Comparison of ENCODE assay signal across 14 cellular contexts in the genomic region with DNA sequence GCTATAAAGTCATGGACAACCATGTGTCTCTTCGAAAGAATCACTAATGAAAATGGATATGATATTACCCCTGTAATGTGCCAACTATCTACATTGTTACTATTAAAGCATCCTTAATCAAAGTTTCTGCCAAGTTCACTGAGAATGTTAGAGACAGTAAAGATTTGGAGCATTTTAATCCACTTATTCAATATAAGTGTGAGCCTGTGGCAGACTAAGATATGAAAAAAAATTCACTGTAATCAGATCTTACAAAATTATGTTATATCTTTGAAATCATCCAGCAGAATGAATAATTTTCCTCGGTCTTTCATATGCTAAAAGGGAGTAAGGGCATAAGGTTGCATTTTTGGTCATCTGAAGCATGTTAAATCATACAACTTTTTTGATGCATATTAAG. TPM values are rescaled to one million over a fixed set of nuclear protein-coding genes. Genes with fewer than 3 reads are reported as not detected.
DNase-seq lines count a peak whose midpoint lies in the region; ATAC-seq, FAIRE-seq and TF ChIP-seq lines count a peak whose summit lies in the region.
"Had no signal": no experiment of that assay in that cellular context is flagged by ENCODE, and none has a peak within 500 bp of the region (broad histone marks: within the 10 kb centered on the region; RNA-seq: fewer than 3 reads in every experiment).

No MANE protein-coding gene starts in this region.

- peak overlapping the region; percentile 65; the same call in 1 of the 2 replicates for H3K27ac ChIP-seq in GM12878 (ENCODE audit: control insufficient read depth, insufficient read depth)

- POLR2A ChIA-PET in GM12878 (lab: Charles Lee): interaction anchor here (0.6 kb wide), 1 partner anchor 1200 kb away, joined by 3 read pairs; no protein-coding TSS in a partner anchor
- POLR2A ChIA-PET in naive thymus-derived CD8-positive, alpha-beta T cell (lab: Charles Lee): no interaction called here

- CTCF ChIA-PET in GM12878 (lab: Yijun Ruan, JAX): interaction anchor here (1.0 to 2.3 kb wide), 6 partner anchors 18 to 101 kb away, joined by 3 to 12 read pairs (median 4); partner anchors contain the start of gene MAML2

- no peak for TF ChIP-seq CTCF in natural killer cell (IDR thresholded peaks at IDR 0.05)
- TF ChIP-seq CTCF in GM12878 (IDR thresholded peaks at IDR 0.05 in 2 of 3, conservative IDR thresholded peaks at IDR 0.05 in 1 of 3; ENCODE audit: control insufficient read depth in 2 of 3, extremely low read depth in 1 of 3, insufficient read depth in 1 of 3, low read depth in 3 of 3, low read length in 3 of 3): no peak
- TF ChIP-seq CTCF in D721Med (IDR thresholded peaks at IDR 0.05; ENCODE audit: insufficient read depth, missing control alignments): no peak

- peak overlapping the region; percentile 80 to 81 for H3K27ac Mint-ChIP-seq in natural killer cell treated with Interleukin-12 subunit alpha and Interleukin-12 subunit beta and Interleukin-15 and Interleukin-18, amount 100 ng/mL, for 72 hours
- H3K27ac Mint-ChIP-seq in natural killer cell: peak overlapping the region in 1 of 2 donors; percentile 25
- H3K27ac Mint-ChIP-seq in naive thymus-derived CD8-positive, alpha-beta T cell: peak overlapping the region in 9 of 10 donors; percentile 3 to 86 (median 48)

- H3K27me3 ChIP-seq in GM12878 (replicated peaks in 1 of 2; ENCODE audit: control insufficient read depth in 2 of 2, insufficient read depth in 2 of 2, low read length in 1 of 2): no peaks in the 10 kb centered on the region

- no peak for FAIRE-seq in GM12878 (lab: Jason Lieb, UNC)
- FAIRE-seq in D721Med (lab: Jason Lieb, UNC): no peak

- in situ Hi-C loops in GM12878 (cut with MboI): no loop called here

- no TSS peak for BruUV-seq in GM12878 (replicated peaks; lab: Mats Ljungman, UMichigan)

- RAD21 ChIA-PET in GM12878 (lab: Charles Lee; ENCODE audit: unreplicated experiment): interaction anchor here (1.5 to 5.0 kb wide), 3 partner anchors 43 to 218 kb away, joined by 4 to 49 read pairs (median 4); no protein-coding TSS in a partner anchor

- SMC1A ChIA-PET in GM12878 (lab: Charles Lee; ENCODE audit: uncharacterized antibody, unreplicated experiment): interaction anchor here (0.6 to 10.4 kb wide), 10 partner anchors 12 to 144 kb away, joined by 3 to 101 read pairs (median 4); partner anchors contain the start of gene MAML2

- intact Hi-C loops in natural killer cell (cut with micrococcal nuclease): no loop called here
- intact Hi-C loops in GM12878 (cut with micrococcal nuclease; ENCODE audit: unreplicated experiment): loop anchor here (1.0 kb wide), 2 partner anchors 26 to 46 kb away; no protein-coding TSS in a partner anchor

- H4K20me1 ChIP-seq in GM12878 (ENCODE audit: control insufficient read depth, insufficient read depth): no peaks in the 10 kb centered on the region

- no peak for TF ChIP-seq POLR2A in GM12878 (IDR thresholded peaks at IDR 0.05; ENCODE audit: low read depth, low read length)

- peaks cover 37% of the 10 kb centered on the region for H3K4me1 ChIP-seq in GM12878 (ENCODE audit: control insufficient read depth, insufficient read depth, low read length)

- H2AFZ ChIP-seq in GM12878 (ENCODE audit: control insufficient read depth, low read depth, low read length): no peak overlapping the region

- DNase-seq in natural killer cell treated with Interleukin-12 subunit alpha and Interleukin-12 subunit beta and Interleukin-15 and Interleukin-18, amount 100 ng/mL, for 72 hours (ENCODE audit: low spot score): no peak
- no peak for DNase-seq in natural killer cell
- DNase-seq in GM12878 (ENCODE audit: low read depth, low spot score): no peak
- DNase-seq in naive thymus-derived CD8-positive, alpha-beta T cell: no peak
- DNase-seq in stimulated activated CD4-positive, alpha-beta T cell treated with anti-CD3 and anti-CD28 coated beads, Interleukin-2, amount 100 ng/mL, for 24 hours: no peak
- DNase-seq in D721Med (ENCODE audit: insufficient read length, low spot score): no peak
- no peak for DNase-seq in NCI-H2227 (lab: John Stamatoyannopoulos, UW; ENCODE audit: unreplicated experiment)
- DNase-seq: activated CD4-positive, alpha-beta T cell treated with anti-CD3 and anti-CD28 coated beads, Interleukin-2, amount 50 U/mL, for 1 hour; Kasumi-1; left ventricle myocardium superior; NCI-H69 had no signal

- H3K27me3 Mint-ChIP-seq in natural killer cell treated with Interleukin-12 subunit alpha and Interleukin-12 subunit beta and Interleukin-15 and Interleukin-18, amount 100 ng/mL, for 72 hours: no peaks in the 10 kb centered on the region
- H3K27me3 Mint-ChIP-seq in natural killer cell (ENCODE audit: low read depth in 2 of 2): no peaks in the 10 kb centered on the region
- H3K27me3 Mint-ChIP-seq in naive thymus-derived CD8-positive, alpha-beta T cell: no peaks in the 10 kb centered on the region

- TF ChIP-seq EP300 in GM12878 (IDR thresholded peaks at IDR 0.05; ENCODE audit: borderline replicate concordance in 1 of 2, control insufficient read depth in 1 of 2, low read depth in 2 of 2, low read length in 2 of 2): no peak

- H3K9me3 ChIP-seq in GM12878 (replicated peaks; ENCODE audit: control insufficient read depth, insufficient read depth, low read length): no peaks in the 10 kb centered on the region

- no peaks in the 10 kb centered on the region for H3K36me3 Mint-ChIP-seq in natural killer cell treated with Interleukin-12 subunit alpha and Interleukin-12 subunit beta and Interleukin-15 and Interleukin-18, amount 100 ng/mL, for 72 hours
- no peaks in the 10 kb centered on the region for H3K36me3 Mint-ChIP-seq in natural killer cell
- peaks cover 0 to 36% (median 8%) of the 10 kb centered on the region in 3 donors for H3K36me3 Mint-ChIP-seq in naive thymus-derived CD8-positive, alpha-beta T cell

- peak overlapping the region; percentile 61 for H3K4me2 ChIP-seq in GM12878 (ENCODE audit: control insufficient read depth, insufficient read depth)

- no peak for TF ChIP-seq RAD21 in GM12878 (IDR thresholded peaks at IDR 0.05; ENCODE audit: insufficient read depth, low read depth, low read length)

- 0 out of 2 replicates have a peak overlapping the region, but pooled peaks have one; percentile 34 for H3K4me3 ChIP-seq in GM12878

- peaks cover 56% of the 10 kb centered on the region for H3K79me2 ChIP-seq in GM12878 (ENCODE audit: control insufficient read depth, insufficient read depth, low read length)

- 77% methylated on average over 2 of the region's 2 CpGs for WGBS in GM12878 (ENCODE audit: insufficient coverage, insufficient replicate concordance, low lambda C conversion rate, missing lambda C conversion rate)

- peak overlapping the region; percentile 70 for H3K4me3 Mint-ChIP-seq in natural killer cell treated with Interleukin-12 subunit alpha and Interleukin-12 subunit beta and Interleukin-15 and Interleukin-18, amount 100 ng/mL, for 72 hours
- H3K4me3 Mint-ChIP-seq in natural killer cell: no peak overlapping the region
- H3K4me3 Mint-ChIP-seq in naive thymus-derived CD8-positive, alpha-beta T cell: peak overlapping the region in 8 of 10 donors; percentile 54 to 74 (median 65)

- H3K9ac ChIP-seq in GM12878 (ENCODE audit: control insufficient read depth, insufficient read depth, low read length): no peak overlapping the region

- H3K4me1 Mint-ChIP-seq in natural killer cell treated with Interleukin-12 subunit alpha and Interleukin-12 subunit beta and Interleukin-15 and Interleukin-18, amount 100 ng/mL, for 72 hours (ENCODE audit: low read depth in 2 of 2): peaks cover 26 to 38% of the 10 kb centered on the region in 2 donors
- H3K4me1 Mint-ChIP-seq in natural killer cell: peaks cover 19 to 27% of the 10 kb centered on the region in 2 donors
- peaks cover 26 to 92% (median 83%) of the 10 kb centered on the region in 4 donors for H3K4me1 Mint-ChIP-seq in naive thymus-derived CD8-positive, alpha-beta T cell

- H3K36me3 ChIP-seq in GM12878 (ENCODE audit: control insufficient read depth in 2 of 2, insufficient read depth in 2 of 2, low read length in 1 of 2): peaks cover 0 to 4% of the 10 kb centered on the region in 2 experiments; a peak in 2 of 4 replicates

- H3K9me3 Mint-ChIP-seq in natural killer cell treated with Interleukin-12 subunit alpha and Interleukin-12 subunit beta and Interleukin-15 and Interleukin-18, amount 100 ng/mL, for 72 hours: no peaks in the 10 kb centered on the region
- no peaks in the 10 kb centered on the region for H3K9me3 Mint-ChIP-seq in natural killer cell
- H3K9me3 Mint-ChIP-seq in naive thymus-derived CD8-positive, alpha-beta T cell: no peaks in the 10 kb centered on the region
- H3K9me3 Mint-ChIP-seq: T-helper 1 cell treated with Interleukin-12 subunit alpha and Interleukin-12 subunit beta and Interleukin-4 antibody, amounts not matched to agents 30 μg/mL and 1 μg/mL, for 36 hours had no signal

- ATAC-seq in natural killer cell treated with Interleukin-12 subunit alpha and Interleukin-12 subunit beta and Interleukin-15 and Interleukin-18, amount 100 ng/mL, for 72 hours: no peak
- ATAC-seq in natural killer cell (no peak), GM12878 (no peak), GM21390 (IDR thresholded peaks at IDR 0.05; ENCODE audit: unreplicated experiment) (no peak)
- ATAC-seq in naive thymus-derived CD8-positive, alpha-beta T cell: peak; percentile 10
- ATAC-seq: esophagus mucosa had no signal

RNA-seq across cellular contexts. Expression of gene MAML2, which starts 49.9 kb away (rescaled TPM):
- total RNA-seq in natural killer cell treated with Interleukin-12 subunit alpha and Interleukin-12 subunit beta and Interleukin-15 and Interleukin-18, amount 100 ng/mL, for 72 hours: 10 to 100 TPM; 15.9 to 21.9 TPM
- total RNA-seq in natural killer cell (10 to 100 TPM; 14.2 to 20.5 (median 16.1) TPM), GM12878 (2014; rRNA removed) (15.0 and 16.0 TPM in 2 replicates), GM12878 (2014; rRNA removed; fragmentation: Illumina TruSeq; extraction: Trizol) (11.4 and 12.6 TPM in 2 replicates), GM12878 (2021) (12.7 and 13.3 TPM in 2 replicates)
- 40.1 and 41.3 TPM in 2 replicates for total RNA-seq in GM12878 (2013; cell fraction: nucleolus; rRNA removed)
- 3.6 TPM for polyA plus RNA-seq in GM12878 (2011; ENCODE audit: low read depth)
- polyA plus RNA-seq in GM12878 (2011; rRNA removed) (12.5 and 15.1 TPM in 2 replicates), GM12878 (2014; fragmentation: Illumina TruSeq; extraction: Trizol) (14.1 and 14.8 TPM in 2 replicates), GM12878 (2014; fragmentation: Nextera tagmentation; extraction: Ambion mirVana) (1 to 10 TPM; 2.5 to 2.6 TPM), GM12878 (2014; rRNA removed) (12.7 and 13.2 TPM in 2 replicates), GM12878 (2016; fragmentation: Nextera tagmentation; extraction: Ambion mirVana) (1 to 10 TPM; 6.8 to 7.5 TPM)
- polyA plus RNA-seq in GM12878 (2011; cell fraction: cytosol; rRNA removed): 15.6 and 18.7 TPM in 2 replicates
- polyA plus RNA-seq in GM12878 (2011; cell fraction: nucleus; rRNA removed): 14.3 and 15.4 TPM in 2 replicates
- polyA plus RNA-seq in GM12878 (2012): 4.3 and 6.8 TPM in 2 replicates
- polyA minus RNA-seq in GM12878 (2011; rRNA and poly(A)+ RNA removed): 40.1 and 42.2 TPM in 2 replicates
- 13.3 and 17.5 TPM in 2 replicates for polyA minus RNA-seq in GM12878 (2011; cell fraction: cytosol; rRNA and poly(A)+ RNA removed)
- polyA minus RNA-seq in GM12878 (2011; cell fraction: nucleus; rRNA and poly(A)+ RNA removed): 32.0 and 54.5 TPM in 2 replicates
- total RNA-seq in naive thymus-derived CD8-positive, alpha-beta T cell: 10 to 100 TPM; 68.2 to 68.5 TPM
- 10 to 100 TPM in 2 of 3 donors, 1 to 10 TPM in 1; 6.6 to 33.0 (median 15.3) TPM for polyA plus RNA-seq in naive thymus-derived CD8-positive, alpha-beta T cell

Comparison
In these comparisons a context has a peak if more than half of its experiments do, and no peak if none do; other contexts are left out.
1. ATAC-seq: peak in naive thymus-derived CD8-positive, alpha-beta T cell (2 of 2); none in natural killer cell treated with Interleukin-12 subunit alpha and Interleukin-12 subunit beta and Interleukin-15 and Interleukin-18, amount 100 ng/mL, for 72 hours (0 of 2), natural killer cell (0 of 3), GM12878 (single experiment) and GM21390 (single experiment).